Comparison of ENCODE assay signal across 19 cellular contexts in the genomic region with DNA sequence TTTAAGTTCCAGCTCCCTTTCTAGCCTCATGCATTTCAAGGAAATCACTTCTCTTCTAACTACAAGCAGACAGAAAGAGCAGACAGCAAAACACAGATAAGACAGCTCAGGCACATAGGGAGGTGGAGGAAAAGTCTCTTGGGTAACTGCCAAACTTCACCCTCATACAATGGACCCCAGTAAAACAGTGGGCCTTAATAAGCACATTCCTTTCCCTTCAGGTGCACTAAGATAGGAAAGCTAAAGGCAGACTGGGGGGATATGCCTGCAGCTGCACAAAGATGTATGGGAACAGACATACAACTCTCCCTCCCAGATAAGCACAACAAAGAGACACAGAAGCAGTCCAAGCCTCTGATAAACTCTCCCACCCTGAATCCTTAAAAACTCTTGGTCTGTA. TPM values are rescaled to one million over a fixed set of nuclear protein-coding genes. Genes with fewer than 3 reads are reported as not detected.
"Had no signal": no experiment of that assay in that cellular context is flagged by ENCODE, and none has a peak within 500 bp of the region (broad histone marks: within the 10 kb centered on the region; RNA-seq: fewer than 3 reads in every experiment).

No MANE protein-coding gene starts in this region.

RNA-seq across cellular contexts. Expression of gene CLEC4C, which starts 16.2 kb away (rescaled TPM):
- total RNA-seq: activated CD4-positive, alpha-beta memory T cell treated with anti-CD3 and anti-CD28 coated beads for 36 hours; activated CD4-positive, alpha-beta T cell treated with anti-CD3 and anti-CD28 coated beads for 36 hours; activated CD4-positive, alpha-beta T cell treated with anti-CD3 and anti-CD28 coated beads, Interleukin-2, amount 10 ng/mL, durations not matched to agents 24 days and 14 days; activated CD8-positive, alpha-beta memory T cell treated with anti-CD3 and anti-CD28 coated beads for 36 hours; activated CD8-positive, alpha-beta memory T cell treated with anti-CD3 and anti-CD28 coated beads, Interleukin-2, amount 10 ng/mL, durations not matched to agents 7 days and 5 days; activated CD8-positive, alpha-beta T cell treated with anti-CD3 and anti-CD28 coated beads, Interleukin-2, amount 10 ng/mL, durations not matched to agents 7 days and 5 days; activated naive CD4-positive, alpha-beta T cell treated with anti-CD3 and anti-CD28 coated beads for 36 hours; activated naive CD8-positive, alpha-beta T cell treated with anti-CD3 and anti-CD28 coated beads for 36 hours; activated T-helper 1 cell treated with anti-CD3 and anti-CD28 coated beads, Interleukin-12 subunit alpha, Interleukin-12 subunit beta, Interleukin-2, Interleukin-4 antibody, amounts not matched to agents 30 ng/mL and 10 ng/mL and 1 ng/mL, durations not matched to agents 14 hours and 24 hours and 36 hours; activated T-helper 2 cell treated with anti-CD3 and anti-CD28 coated beads, Interferon-gamma antibody, Interleukin-2, Interleukin-4, amounts not matched to agents 10 μg/mL and 5 μg/mL and 100 μg/mL, durations not matched to agents 14 hours and 24 hours and 36 hours; adrenal gland; aorta; body of pancreas; colonic mucosa; dermis microvascular lymphatic vessel endothelial cell; esophagus muscularis mucosa; foreskin keratinocyte; gastrocnemius medialis; T-helper 17 cell had no signal
- polyA plus RNA-seq: adrenal gland, aorta, foreskin keratinocyte had no signal

RNA-seq across cellular contexts. Expression of gene DPPA3, which starts 19.8 kb away (rescaled TPM):
- total RNA-seq: activated CD4-positive, alpha-beta memory T cell treated with anti-CD3 and anti-CD28 coated beads for 36 hours; activated CD4-positive, alpha-beta T cell treated with anti-CD3 and anti-CD28 coated beads for 36 hours; activated CD4-positive, alpha-beta T cell treated with anti-CD3 and anti-CD28 coated beads, Interleukin-2, amount 10 ng/mL, durations not matched to agents 24 days and 14 days; activated CD8-positive, alpha-beta memory T cell treated with anti-CD3 and anti-CD28 coated beads for 36 hours; activated CD8-positive, alpha-beta memory T cell treated with anti-CD3 and anti-CD28 coated beads, Interleukin-2, amount 10 ng/mL, durations not matched to agents 7 days and 5 days; activated CD8-positive, alpha-beta T cell treated with anti-CD3 and anti-CD28 coated beads, Interleukin-2, amount 10 ng/mL, durations not matched to agents 7 days and 5 days; activated naive CD4-positive, alpha-beta T cell treated with anti-CD3 and anti-CD28 coated beads for 36 hours; activated naive CD8-positive, alpha-beta T cell treated with anti-CD3 and anti-CD28 coated beads for 36 hours; activated T-helper 1 cell treated with anti-CD3 and anti-CD28 coated beads, Interleukin-12 subunit alpha, Interleukin-12 subunit beta, Interleukin-2, Interleukin-4 antibody, amounts not matched to agents 30 ng/mL and 10 ng/mL and 1 ng/mL, durations not matched to agents 14 hours and 24 hours and 36 hours; activated T-helper 2 cell treated with anti-CD3 and anti-CD28 coated beads, Interferon-gamma antibody, Interleukin-2, Interleukin-4, amounts not matched to agents 10 μg/mL and 5 μg/mL and 100 μg/mL, durations not matched to agents 14 hours and 24 hours and 36 hours; adrenal gland; aorta; body of pancreas; colonic mucosa; dermis microvascular lymphatic vessel endothelial cell; esophagus muscularis mucosa; foreskin keratinocyte; gastrocnemius medialis; T-helper 17 cell had no signal
- polyA plus RNA-seq: adrenal gland, aorta, foreskin keratinocyte had no signal

RNA-seq across cellular contexts. Expression of gene NANOGNB, which starts 34.0 kb away (rescaled TPM):
- total RNA-seq: activated CD4-positive, alpha-beta memory T cell treated with anti-CD3 and anti-CD28 coated beads for 36 hours; activated CD4-positive, alpha-beta T cell treated with anti-CD3 and anti-CD28 coated beads for 36 hours; activated CD4-positive, alpha-beta T cell treated with anti-CD3 and anti-CD28 coated beads, Interleukin-2, amount 10 ng/mL, durations not matched to agents 24 days and 14 days; activated CD8-positive, alpha-beta memory T cell treated with anti-CD3 and anti-CD28 coated beads for 36 hours; activated CD8-positive, alpha-beta memory T cell treated with anti-CD3 and anti-CD28 coated beads, Interleukin-2, amount 10 ng/mL, durations not matched to agents 7 days and 5 days; activated CD8-positive, alpha-beta T cell treated with anti-CD3 and anti-CD28 coated beads, Interleukin-2, amount 10 ng/mL, durations not matched to agents 7 days and 5 days; activated naive CD4-positive, alpha-beta T cell treated with anti-CD3 and anti-CD28 coated beads for 36 hours; activated naive CD8-positive, alpha-beta T cell treated with anti-CD3 and anti-CD28 coated beads for 36 hours; activated T-helper 1 cell treated with anti-CD3 and anti-CD28 coated beads, Interleukin-12 subunit alpha, Interleukin-12 subunit beta, Interleukin-2, Interleukin-4 antibody, amounts not matched to agents 30 ng/mL and 10 ng/mL and 1 ng/mL, durations not matched to agents 14 hours and 24 hours and 36 hours; activated T-helper 2 cell treated with anti-CD3 and anti-CD28 coated beads, Interferon-gamma antibody, Interleukin-2, Interleukin-4, amounts not matched to agents 10 μg/mL and 5 μg/mL and 100 μg/mL, durations not matched to agents 14 hours and 24 hours and 36 hours; adrenal gland; aorta; body of pancreas; colonic mucosa; dermis microvascular lymphatic vessel endothelial cell; esophagus muscularis mucosa; foreskin keratinocyte; gastrocnemius medialis; T-helper 17 cell had no signal
- polyA plus RNA-seq: adrenal gland, aorta, foreskin keratinocyte had no signal

RNA-seq across cellular contexts. Expression of gene GDF3, which starts 35.4 kb away (rescaled TPM):
- total RNA-seq: activated CD4-positive, alpha-beta memory T cell treated with anti-CD3 and anti-CD28 coated beads for 36 hours; activated CD4-positive, alpha-beta T cell treated with anti-CD3 and anti-CD28 coated beads for 36 hours; activated CD4-positive, alpha-beta T cell treated with anti-CD3 and anti-CD28 coated beads, Interleukin-2, amount 10 ng/mL, durations not matched to agents 24 days and 14 days; activated CD8-positive, alpha-beta memory T cell treated with anti-CD3 and anti-CD28 coated beads for 36 hours; activated CD8-positive, alpha-beta memory T cell treated with anti-CD3 and anti-CD28 coated beads, Interleukin-2, amount 10 ng/mL, durations not matched to agents 7 days and 5 days; activated CD8-positive, alpha-beta T cell treated with anti-CD3 and anti-CD28 coated beads, Interleukin-2, amount 10 ng/mL, durations not matched to agents 7 days and 5 days; activated naive CD4-positive, alpha-beta T cell treated with anti-CD3 and anti-CD28 coated beads for 36 hours; activated naive CD8-positive, alpha-beta T cell treated with anti-CD3 and anti-CD28 coated beads for 36 hours; activated T-helper 1 cell treated with anti-CD3 and anti-CD28 coated beads, Interleukin-12 subunit alpha, Interleukin-12 subunit beta, Interleukin-2, Interleukin-4 antibody, amounts not matched to agents 30 ng/mL and 10 ng/mL and 1 ng/mL, durations not matched to agents 14 hours and 24 hours and 36 hours; activated T-helper 2 cell treated with anti-CD3 and anti-CD28 coated beads, Interferon-gamma antibody, Interleukin-2, Interleukin-4, amounts not matched to agents 10 μg/mL and 5 μg/mL and 100 μg/mL, durations not matched to agents 14 hours and 24 hours and 36 hours; body of pancreas; colonic mucosa; foreskin keratinocyte; gastrocnemius medialis; T-helper 17 cell had no signal
- polyA plus RNA-seq: aorta, foreskin keratinocyte had no signal

RNA-seq across cellular contexts. Expression of gene NANOG, which starts 58.2 kb away (rescaled TPM):
- total RNA-seq: activated CD4-positive, alpha-beta memory T cell treated with anti-CD3 and anti-CD28 coated beads for 36 hours; activated CD4-positive, alpha-beta T cell treated with anti-CD3 and anti-CD28 coated beads for 36 hours; activated CD4-positive, alpha-beta T cell treated with anti-CD3 and anti-CD28 coated beads, Interleukin-2, amount 10 ng/mL, durations not matched to agents 24 days and 14 days; activated CD8-positive, alpha-beta memory T cell treated with anti-CD3 and anti-CD28 coated beads for 36 hours; activated CD8-positive, alpha-beta memory T cell treated with anti-CD3 and anti-CD28 coated beads, Interleukin-2, amount 10 ng/mL, durations not matched to agents 7 days and 5 days; activated CD8-positive, alpha-beta T cell treated with anti-CD3 and anti-CD28 coated beads, Interleukin-2, amount 10 ng/mL, durations not matched to agents 7 days and 5 days; activated naive CD4-positive, alpha-beta T cell treated with anti-CD3 and anti-CD28 coated beads for 36 hours; activated naive CD8-positive, alpha-beta T cell treated with anti-CD3 and anti-CD28 coated beads for 36 hours; activated T-helper 1 cell treated with anti-CD3 and anti-CD28 coated beads, Interleukin-12 subunit alpha, Interleukin-12 subunit beta, Interleukin-2, Interleukin-4 antibody, amounts not matched to agents 30 ng/mL and 10 ng/mL and 1 ng/mL, durations not matched to agents 14 hours and 24 hours and 36 hours; activated T-helper 2 cell treated with anti-CD3 and anti-CD28 coated beads, Interferon-gamma antibody, Interleukin-2, Interleukin-4, amounts not matched to agents 10 μg/mL and 5 μg/mL and 100 μg/mL, durations not matched to agents 14 hours and 24 hours and 36 hours; dermis microvascular lymphatic vessel endothelial cell; esophagus muscularis mucosa; T-helper 17 cell had no signal
- polyA plus RNA-seq: aorta, foreskin keratinocyte had no signal
